Comparison of ENCODE assay signal across 15 cellular contexts in genomic region chr6:126307859-126308258, GRCh38. TPM values are rescaled to one million over a fixed set of nuclear protein-coding genes. Genes with fewer than 3 reads are reported as not detected.
A peak's percentile ranks its signal among the peaks of the same experiment; 100 is the strongest.
DNase-seq lines count a peak whose midpoint lies in the region; ATAC-seq, FAIRE-seq and TF ChIP-seq lines count a peak whose summit lies in the region.
"Had no signal": no experiment of that assay in that cellular context is flagged by ENCODE, and none has a peak within 500 bp of the region (broad histone marks: within the 10 kb centered on the region; RNA-seq: fewer than 3 reads in every experiment).

No MANE protein-coding gene starts in this region.

- TF ChIP-seq CTCF in AG04449 (IDR thresholded peaks at IDR 0.05; ENCODE audit: insufficient read depth, low read length, missing control alignments) (no peak), astrocyte (IDR thresholded peaks at IDR 0.05; ENCODE audit: insufficient read depth, low read depth, low read length) (no peak), foreskin fibroblast (IDR thresholded peaks at IDR 0.05; ENCODE audit: low read depth, low read length) (no peak), heart left ventricle (IDR thresholded peaks at IDR 0.05) (no peak)

- no peak for FAIRE-seq in astrocyte (lab: Jason Lieb, UNC)
- FAIRE-seq: endometrium had no signal

- intact Hi-C loops in heart left ventricle (cut with DNase I): no loop called here

- H3K27me3 Mint-ChIP-seq in astrocyte (ENCODE audit: low read depth, unreplicated experiment): no peaks in the 10 kb centered on the region
- no peaks in the 10 kb centered on the region for H3K27me3 Mint-ChIP-seq in activated naive CD4-positive, alpha-beta T cell treated with anti-CD3 and anti-CD28 coated beads, Interleukin-2, amount 10 ng/mL, durations not matched to agents 7 days and 5 days
- peaks cover 5% of the 10 kb centered on the region for H3K27me3 Mint-ChIP-seq in activated CD8-positive, alpha-beta T cell treated with anti-CD3 and anti-CD28 coated beads, Interleukin-2, amount 10 ng/mL, durations not matched to agents 7 days and 5 days (ENCODE audit: low read depth)
- H3K27me3 Mint-ChIP-seq: B cell had no signal

- no peaks in the 10 kb centered on the region for H3K4me1 Mint-ChIP-seq in astrocyte (ENCODE audit: low read depth, unreplicated experiment)
- H3K4me1 Mint-ChIP-seq in activated naive CD4-positive, alpha-beta T cell treated with anti-CD3 and anti-CD28 coated beads, Interleukin-2, amount 10 ng/mL, durations not matched to agents 7 days and 5 days: no peaks in the 10 kb centered on the region
- H3K4me1 Mint-ChIP-seq in activated CD8-positive, alpha-beta T cell treated with anti-CD3 and anti-CD28 coated beads, Interleukin-2, amount 10 ng/mL, durations not matched to agents 7 days and 5 days (ENCODE audit: low read depth): no peaks in the 10 kb centered on the region
- H3K4me1 Mint-ChIP-seq: B cell had no signal

- H3K4me3 ChIP-seq in AG04449 (ENCODE audit: low read depth, low read length): no peak overlapping the region
- no peak overlapping the region for H3K4me3 ChIP-seq in astrocyte (ENCODE audit: insufficient read depth, low read depth, low read length)
- H3K4me3 ChIP-seq in foreskin fibroblast (ENCODE audit: low read depth in 1 of 2, low read length in 2 of 2): no peak overlapping the region
- no peak overlapping the region for H3K4me3 ChIP-seq in heart left ventricle

- ATAC-seq in heart left ventricle: no peak
- no peak for ATAC-seq in GM19395 (IDR thresholded peaks at IDR 0.05; ENCODE audit: unreplicated experiment)
- ATAC-seq in activated CD8-positive, alpha-beta T cell treated with anti-CD3 and anti-CD28 coated beads, Interleukin-2, amount 10 ng/mL, durations not matched to agents 7 days and 5 days: no peak

- WGBS in heart left ventricle, 4 donors: 69 to 80% (median 78%) methylated on average over 2 of the region's 2 CpGs

- POLR2A ChIA-PET in AG04449 (lab: Yijun Ruan, JAX): no interaction called here
- POLR2A ChIA-PET in activated CD8-positive, alpha-beta T cell treated with anti-CD3 and anti-CD28 coated beads, Interleukin-2, amount 10 ng/mL, durations not matched to agents 7 days and 5 days (lab: Charles Lee): no interaction called here

- no peak overlapping the region for H3K4me2 ChIP-seq in astrocyte (ENCODE audit: low read length)

- H4K20me1 ChIP-seq in astrocyte (ENCODE audit: insufficient read depth, low read length): no peaks in the 10 kb centered on the region

- H3K27ac ChIP-seq in astrocyte (ENCODE audit: low read depth, low read length): no peak overlapping the region
- H3K27ac ChIP-seq in heart left ventricle: no peak overlapping the region
- H3K27ac ChIP-seq: HL-60 had no signal

- DNase-seq in AG04449 (ENCODE audit: low read depth, low spot score): peak; percentile 9
- peak; percentile 34 for DNase-seq in HS-27A (ENCODE audit: low read depth)
- peak; percentile 60 for DNase-seq in astrocyte (ENCODE audit: low read depth)
- DNase-seq in foreskin fibroblast: peak; percentile 87 to 95
- no peak for DNase-seq in heart left ventricle
- no peak for DNase-seq in activated naive CD4-positive, alpha-beta T cell treated with anti-CD3 and anti-CD28 coated beads, Interleukin-2, amount 10 ng/mL, durations not matched to agents 7 days and 5 days
- DNase-seq in activated CD8-positive, alpha-beta T cell treated with anti-CD3 and anti-CD28 coated beads, Interleukin-2, amount 10 ng/mL, durations not matched to agents 7 days and 5 days: no peak
- DNase-seq: amygdala, islet precursor cell, NCI-H1048, NCI-H524 treated with DMSO at 0.1 percent for 48 hours had no signal

- no peaks in the 10 kb centered on the region for H3K9me3 Mint-ChIP-seq in astrocyte (ENCODE audit: unreplicated experiment)
- no peaks in the 10 kb centered on the region for H3K9me3 Mint-ChIP-seq in activated naive CD4-positive, alpha-beta T cell treated with anti-CD3 and anti-CD28 coated beads, Interleukin-2, amount 10 ng/mL, durations not matched to agents 7 days and 5 days
- no peaks in the 10 kb centered on the region for H3K9me3 Mint-ChIP-seq in activated CD8-positive, alpha-beta T cell treated with anti-CD3 and anti-CD28 coated beads, Interleukin-2, amount 10 ng/mL, durations not matched to agents 7 days and 5 days (ENCODE audit: insufficient read depth)

- H3K4me1 ChIP-seq in astrocyte (ENCODE audit: insufficient read depth, low read length) (no peaks in the 10 kb centered on the region), heart left ventricle (no peaks in the 10 kb centered on the region)

- H3K27me3 ChIP-seq in astrocyte (ENCODE audit: insufficient read depth, low read length) (no peaks in the 10 kb centered on the region), heart left ventricle (no peaks in the 10 kb centered on the region)

- no peak for TF ChIP-seq POLR2A in heart left ventricle (IDR thresholded peaks at IDR 0.05)

- no peak overlapping the region for H3K4me3 Mint-ChIP-seq in astrocyte (ENCODE audit: unreplicated experiment)
- no peak overlapping the region for H3K4me3 Mint-ChIP-seq in activated naive CD4-positive, alpha-beta T cell treated with anti-CD3 and anti-CD28 coated beads, Interleukin-2, amount 10 ng/mL, durations not matched to agents 7 days and 5 days
- H3K4me3 Mint-ChIP-seq in activated CD8-positive, alpha-beta T cell treated with anti-CD3 and anti-CD28 coated beads, Interleukin-2, amount 10 ng/mL, durations not matched to agents 7 days and 5 days: no peak overlapping the region
- H3K4me3 Mint-ChIP-seq: B cell had no signal

- H3K27ac Mint-ChIP-seq in astrocyte (ENCODE audit: unreplicated experiment): no peak overlapping the region
- no peak overlapping the region for H3K27ac Mint-ChIP-seq in activated naive CD4-positive, alpha-beta T cell treated with anti-CD3 and anti-CD28 coated beads, Interleukin-2, amount 10 ng/mL, durations not matched to agents 7 days and 5 days
- H3K27ac Mint-ChIP-seq in activated CD8-positive, alpha-beta T cell treated with anti-CD3 and anti-CD28 coated beads, Interleukin-2, amount 10 ng/mL, durations not matched to agents 7 days and 5 days: no peak overlapping the region
- H3K27ac Mint-ChIP-seq: B cell had no signal

- H3K9ac ChIP-seq in astrocyte (ENCODE audit: low read length): no peak overlapping the region

- no peaks in the 10 kb centered on the region for H3K79me2 ChIP-seq in astrocyte (ENCODE audit: insufficient read depth, low read length)

- H3K9me3 ChIP-seq in astrocyte (ENCODE audit: insufficient read depth, low read depth, low read length): no peaks in the 10 kb centered on the region
- no peaks in the 10 kb centered on the region for H3K9me3 ChIP-seq in heart left ventricle

- no peaks in the 10 kb centered on the region for H3K36me3 Mint-ChIP-seq in astrocyte (ENCODE audit: low read depth, unreplicated experiment)
- no peaks in the 10 kb centered on the region for H3K36me3 Mint-ChIP-seq in activated naive CD4-positive, alpha-beta T cell treated with anti-CD3 and anti-CD28 coated beads, Interleukin-2, amount 10 ng/mL, durations not matched to agents 7 days and 5 days
- H3K36me3 Mint-ChIP-seq in activated CD8-positive, alpha-beta T cell treated with anti-CD3 and anti-CD28 coated beads, Interleukin-2, amount 10 ng/mL, durations not matched to agents 7 days and 5 days (ENCODE audit: low read depth): no peaks in the 10 kb centered on the region

- CTCF ChIA-PET in AG04449 (lab: Yijun Ruan, JAX): no interaction called here
- CTCF ChIA-PET in activated naive CD4-positive, alpha-beta T cell treated with anti-CD3 and anti-CD28 coated beads, Interleukin-2, amount 10 ng/mL, durations not matched to agents 7 days and 5 days (lab: Charles Lee): no interaction called here
- CTCF ChIA-PET in activated CD8-positive, alpha-beta T cell treated with anti-CD3 and anti-CD28 coated beads, Interleukin-2, amount 10 ng/mL, durations not matched to agents 7 days and 5 days (lab: Charles Lee): no interaction called here

- no peaks in the 10 kb centered on the region for H3K36me3 ChIP-seq in astrocyte (ENCODE audit: insufficient read depth, low read length)
- H3K36me3 ChIP-seq in heart left ventricle: no peaks in the 10 kb centered on the region

- no peak overlapping the region for H2AFZ ChIP-seq in astrocyte (ENCODE audit: low read depth, low read length)

RNA-seq across cellular contexts. Expression of gene CENPW, which starts 32.1 kb away (rescaled TPM):
- total RNA-seq in astrocyte (16.0 and 16.1 TPM in 2 replicates), heart left ventricle (1 to 10 TPM in 3 of 9 donors, under 1 TPM in 2, not detected in 4; 0.39 to 7.9 (median 1.3) TPM)
- polyA plus RNA-seq in heart left ventricle: under 1 TPM; 0.57 to 0.78 TPM
- 10 to 100 TPM; 74.5 to 75.4 TPM for total RNA-seq in activated CD8-positive, alpha-beta T cell treated with anti-CD3 and anti-CD28 coated beads, Interleukin-2, amount 10 ng/mL, durations not matched to agents 7 days and 5 days

Comparison
In these comparisons a context has a peak if more than half of its experiments do, and no peak if none do; other contexts are left out.
1. DNase-seq: peak in AG04449 (single experiment), HS-27A (single experiment), astrocyte (single experiment) and foreskin fibroblast (2 of 2); none in heart left ventricle (0 of 5), activated naive CD4-positive, alpha-beta T cell treated with anti-CD3 and anti-CD28 coated beads, Interleukin-2, amount 10 ng/mL, durations not matched to agents 7 days and 5 days (single experiment) and activated CD8-positive, alpha-beta T cell treated with anti-CD3 and anti-CD28 coated beads, Interleukin-2, amount 10 ng/mL, durations not matched to agents 7 days and 5 days (single experiment).